In genomic region chr5:76476639-76477038, GRCh38 we compare ENCODE assay signal across 18 cellular contexts.
DNase-seq lines count a peak whose midpoint lies in the region; ATAC-seq and TF ChIP-seq lines count a peak whose summit lies in the region.
"Had no signal": no experiment of that assay in that cellular context is flagged by ENCODE, and none has a peak within 500 bp of the region (broad histone marks: within the 10 kb centered on the region; RNA-seq: fewer than 3 reads in every experiment).

No MANE protein-coding gene starts in this region.

- no peak overlapping the region for H3K4me3 Mint-ChIP-seq in activated naive CD4-positive, alpha-beta T cell treated with anti-CD3 and anti-CD28 coated beads, Interleukin-2, amount 50 U/mL, for 24 hours
- H3K4me3 Mint-ChIP-seq in natural killer cell = no peak overlapping the region
- H3K4me3 Mint-ChIP-seq: HFFc6 had no signal

- H3K4me1 Mint-ChIP-seq in activated naive CD4-positive, alpha-beta T cell treated with anti-CD3 and anti-CD28 coated beads, Interleukin-2, amount 50 U/mL, for 24 hours = peaks cover 84% of the 10 kb centered on the region
- H3K4me1 Mint-ChIP-seq in natural killer cell = peaks cover 79 to 81% of the 10 kb centered on the region in 2 donors

- H3K9ac ChIP-seq in duodenal mucosa (ENCODE audit: low read depth in 1 of 2, low read length in 2 of 2) = peak overlapping the region in 1 of 2 donors; percentile 62

- peak overlapping the region; percentile 8 to 11 for H3K4me3 ChIP-seq in duodenal mucosa (ENCODE audit: low read depth in 1 of 2, low read length in 2 of 2)
- H3K4me3 ChIP-seq: MG63 had no signal

- H3K36me3 ChIP-seq in duodenal mucosa (ENCODE audit: control insufficient read depth in 1 of 2, insufficient read depth in 2 of 2, low read length in 2 of 2) = no peaks in the 10 kb centered on the region
- H3K36me3 ChIP-seq: MG63 had no signal

- H3K27ac ChIP-seq in duodenal mucosa (ENCODE audit: low read depth, low read length) = peak overlapping the region; percentile 80

- H3K27me3 ChIP-seq in duodenal mucosa (ENCODE audit: control insufficient read depth in 1 of 2, insufficient read depth in 2 of 2, low read length in 2 of 2) = no peaks in the 10 kb centered on the region
- H3K27me3 ChIP-seq: MG63 had no signal

- H3K36me3 Mint-ChIP-seq in activated naive CD4-positive, alpha-beta T cell treated with anti-CD3 and anti-CD28 coated beads, Interleukin-2, amount 50 U/mL, for 24 hours = peaks cover 16% of the 10 kb centered on the region
- no peaks in the 10 kb centered on the region for H3K36me3 Mint-ChIP-seq in natural killer cell

- peak overlapping the region; percentile 23 for H3K27ac Mint-ChIP-seq in activated naive CD4-positive, alpha-beta T cell treated with anti-CD3 and anti-CD28 coated beads, Interleukin-2, amount 50 U/mL, for 24 hours
- H3K27ac Mint-ChIP-seq in natural killer cell = peak overlapping the region; percentile 96 to 99
- H3K27ac Mint-ChIP-seq: HFFc6 had no signal

- no peak for ATAC-seq in natural killer cell
- ATAC-seq in HG02759 (IDR thresholded peaks at IDR 0.05; ENCODE audit: unreplicated experiment) = no peak

- H3K9me3 ChIP-seq in duodenal mucosa (ENCODE audit: control insufficient read depth in 1 of 2, low read length in 2 of 2) = no peaks in the 10 kb centered on the region
- H3K9me3 ChIP-seq: MG63 had no signal

- peaks cover 49 to 80% of the 10 kb centered on the region in 2 donors for H3K4me1 ChIP-seq in duodenal mucosa (ENCODE audit: control insufficient read depth in 1 of 2, insufficient read depth in 2 of 2, low read length in 2 of 2)

- no peak for TF ChIP-seq CTCF in natural killer cell (IDR thresholded peaks at IDR 0.05)

- no peak for DNase-seq in activated naive CD4-positive, alpha-beta T cell treated with Interleukin-2 at 50 U/mL for 16 hours
- no peak for DNase-seq in natural killer cell
- no peak for DNase-seq in SKM-1 treated with dmso at 0.1 percent for 144 hours (lab: John Stamatoyannopoulos, UW; ENCODE audit: unreplicated experiment)
- no peak for DNase-seq in stimulated activated CD4-positive, alpha-beta T cell treated with anti-CD3 and anti-CD28 coated beads, Interleukin-15, amount 100 ng/mL, for 24 hours
- DNase-seq: C1 segment of cervical spinal cord, COR-L47, DMS153, HFFc6, IMR-90, Karpas-422, MG63, NCI-H1092, NCI-H146, NCI-H2081, NCI-H510A treated with DMSO at 0.1 percent for 48 hours had no signal

- H3K9me3 Mint-ChIP-seq in activated naive CD4-positive, alpha-beta T cell treated with anti-CD3 and anti-CD28 coated beads, Interleukin-2, amount 50 U/mL, for 24 hours = peaks cover 8% of the 10 kb centered on the region
- peaks cover 0 to 6% of the 10 kb centered on the region in 2 donors for H3K9me3 Mint-ChIP-seq in natural killer cell
- H3K9me3 Mint-ChIP-seq: HFFc6 had no signal

- no peaks in the 10 kb centered on the region for H3K27me3 Mint-ChIP-seq in activated naive CD4-positive, alpha-beta T cell treated with anti-CD3 and anti-CD28 coated beads, Interleukin-2, amount 50 U/mL, for 24 hours
- H3K27me3 Mint-ChIP-seq in natural killer cell (ENCODE audit: low read depth in 2 of 2) = no peaks in the 10 kb centered on the region

- intact Hi-C loops in natural killer cell (cut with micrococcal nuclease) = no loop called here
